ENCODE assay signal across 1 cellular context in genomic region chr20:50243610-50244351, GRCh38.
TF ChIP-seq lines count a peak whose summit lies in the region.

No MANE protein-coding gene starts in this region.

TF ChIP-seq in K562, 482 proteins besides CTCF, POLR2A, EP300 and RAD21:
- TF ChIP-seq ZEB2 (IDR thresholded peaks at IDR 0.05), result no peak
- TF ChIP-seq ZNF449 (CRISPR knock-in tag; IDR thresholded peaks at IDR 0.05), result no peak
- no peak for TF ChIP-seq PRMT5 (CRISPR knock-in tag; IDR thresholded peaks at IDR 0.05)
- TF ChIP-seq ZNF24 (IDR thresholded peaks at IDR 0.05), result peak; percentile 96
